1 cellular context compared by ENCODE assay signal in the genomic region with DNA sequence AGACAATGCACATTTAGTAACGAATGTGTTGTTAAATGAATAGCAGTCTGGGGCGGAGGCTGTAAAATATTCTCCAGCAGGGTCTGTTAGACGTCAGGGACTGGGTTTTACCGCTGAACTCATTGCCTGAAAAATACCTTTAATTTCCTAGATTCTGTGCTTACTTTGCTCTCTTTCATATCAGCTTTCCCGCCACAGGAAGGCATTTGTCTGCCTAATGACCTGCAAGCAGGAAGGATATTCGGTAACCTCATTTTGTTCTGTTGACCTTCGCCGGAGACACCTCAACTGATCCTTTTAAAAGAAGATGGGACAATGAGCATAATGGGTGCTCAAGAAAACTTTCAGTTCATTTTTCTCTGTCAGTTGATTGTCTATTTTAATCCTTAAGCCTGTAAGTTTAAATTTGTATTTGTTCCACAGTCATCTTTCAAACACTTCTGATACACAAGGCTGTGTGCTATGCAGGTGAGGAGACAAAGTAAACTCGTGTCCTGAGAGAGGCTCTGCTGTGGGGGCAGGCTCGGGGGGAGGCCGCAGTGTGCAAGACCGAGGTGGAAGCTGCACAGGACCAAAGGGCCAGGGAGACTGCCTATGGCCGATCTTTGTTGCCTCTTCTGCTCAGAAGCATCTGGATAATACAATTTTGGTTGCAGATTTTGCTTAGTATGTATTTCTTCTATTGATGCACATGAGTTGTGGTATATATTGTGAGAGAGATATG.
TF ChIP-seq lines count a peak whose summit lies in the region.

No MANE protein-coding gene starts in this region.

TF ChIP-seq in endothelial cell of umbilical vein, 7 proteins besides CTCF, POLR2A, EP300 and RAD21 (continued from another document):
- TF ChIP-seq FOS (IDR thresholded peaks at IDR 0.05; ENCODE audit: borderline replicate concordance, insufficient read depth, low read length), result no peak
